Comparison of ENCODE assay signal across 19 cellular contexts in genomic region chr2:12817870-12818269, GRCh38.
DNase-seq lines count a peak whose midpoint lies in the region; ATAC-seq and TF ChIP-seq lines count a peak whose summit lies in the region.
"Had no signal": no experiment of that assay in that cellular context is flagged by ENCODE, and none has a peak within 500 bp of the region (broad histone marks: within the 10 kb centered on the region; RNA-seq: fewer than 3 reads in every experiment).

No MANE protein-coding gene starts in this region.

- no peak overlapping the region for H4K91ac ChIP-seq in mesenchymal stem cell (ENCODE audit: low read length)

- peak overlapping the region; percentile 93 to 94 for H3K18ac ChIP-seq in mesenchymal stem cell (ENCODE audit: low read depth in 1 of 2, low read length in 2 of 2)

- peak overlapping the region; percentile 98 to 100 for H2BK12ac ChIP-seq in mesenchymal stem cell (ENCODE audit: low read length in 2 of 2)

- no peak overlapping the region for H2AK5ac ChIP-seq in mesenchymal stem cell (ENCODE audit: low read length, severe bottlenecking)

- H2AFZ ChIP-seq in mesenchymal stem cell (ENCODE audit: low read depth, low read length), result no peak overlapping the region

- no peak overlapping the region for H3K4me2 ChIP-seq in mesenchymal stem cell (ENCODE audit: low read length, poor library complexity, severe bottlenecking)

- H2BK120ac ChIP-seq in mesenchymal stem cell (ENCODE audit: low read depth, low read length), result peak overlapping the region; percentile 55

- peak overlapping the region; percentile 46 for H3K4me3 Mint-ChIP-seq in activated T-helper 17 cell treated with anti-CD3 and anti-CD28 coated beads, Interleukin-2, amount 50 U/mL, for 72 hours
- H3K4me3 Mint-ChIP-seq: CD14-positive monocyte had no signal

- no peak overlapping the region for H4K8ac ChIP-seq in mesenchymal stem cell (ENCODE audit: low read length)

- no peak overlapping the region for H2BK5ac ChIP-seq in mesenchymal stem cell (ENCODE audit: low read depth, low read length, poor library complexity, severe bottlenecking)

- H3K4me1 Mint-ChIP-seq in activated T-helper 17 cell treated with anti-CD3 and anti-CD28 coated beads, Interleukin-2, amount 50 U/mL, for 72 hours, result peaks cover 43% of the 10 kb centered on the region

- TF ChIP-seq CTCF in thoracic aorta (IDR thresholded peaks at IDR 0.05), result no peak

- H3K4me3 ChIP-seq in mesenchymal stem cell (ENCODE audit: insufficient read depth in 1 of 2, low read depth in 1 of 2, low read length in 2 of 2) (no peak overlapping the region), thoracic aorta (no peak overlapping the region)

- H3K36me3 ChIP-seq in mesenchymal stem cell (ENCODE audit: control insufficient read depth in 1 of 2, insufficient read depth in 2 of 2, low read depth in 1 of 2, low read length in 2 of 2) (no peaks in the 10 kb centered on the region), thoracic aorta (no peaks in the 10 kb centered on the region)

- peaks cover 9 to 11% of the 10 kb centered on the region in 2 donors for H3K9me3 Mint-ChIP-seq in activated naive CD4-positive, alpha-beta T cell treated with anti-CD3 and anti-CD28 coated beads, Interleukin-2, amount 50 U/mL, for 72 hours
- H3K9me3 Mint-ChIP-seq in activated T-helper 17 cell treated with anti-CD3 and anti-CD28 coated beads, Interleukin-2, amount 50 U/mL, for 72 hours, result no peaks in the 10 kb centered on the region
- H3K9me3 Mint-ChIP-seq: activated T-helper 2 cell treated with anti-CD3 and anti-CD28 coated beads, Interferon-gamma antibody, Interleukin-2, Interleukin-4, amounts not matched to agents 10 μg/mL and 5 μg/mL and 100 μg/mL, durations not matched to agents 14 hours and 24 hours and 36 hours had no signal

- DNase-seq in activated naive CD4-positive, alpha-beta T cell treated with anti-CD3 and anti-CD28 coated beads, Interleukin-2, amount 50 U/mL, for 72 hours (ENCODE audit: low spot score in 2 of 2), result no peak
- DNase-seq in activated naive CD4-positive, alpha-beta T cell treated with anti-CD3 and anti-CD28 coated beads, Interleukin-2, amount 50 U/mL, for 16 hours, result no peak
- no peak for DNase-seq in mesenchymal stem cell
- no peak for DNase-seq in thoracic aorta (ENCODE audit: low spot score)
- DNase-seq in putamen (ENCODE audit: low spot score), result no peak
- no peak for DNase-seq in effector CD4-positive, alpha-beta T cell
- no peak for DNase-seq in NCI-H1092 treated with DMSO at 0.1 percent for 48 hours (lab: John Stamatoyannopoulos, UW)
- DNase-seq: activated CD8-positive, alpha-beta memory T cell treated with anti-CD3 and anti-CD28 coated beads for 24 hours; anterior cingulate cortex; GDM1; H7; hypothalamus; KBM-7; NCI-H1930; nucleus accumbens; stimulated activated CD4-positive, alpha-beta T cell treated with anti-CD3 and anti-CD28 coated beads, Interleukin-4, amount 100 ng/mL, for 24 hours had no signal

- no peak overlapping the region for H3K14ac ChIP-seq in mesenchymal stem cell (ENCODE audit: low read length in 2 of 2)

- H3K23ac ChIP-seq in mesenchymal stem cell (ENCODE audit: low read length in 2 of 2), result no peak overlapping the region

- H3K9me3 ChIP-seq in mesenchymal stem cell (ENCODE audit: control insufficient read depth, low read length) (no peaks in the 10 kb centered on the region), thoracic aorta (no peaks in the 10 kb centered on the region)

- peak overlapping the region in 1 of 2 experiments; percentile 87 for H3K4ac ChIP-seq in mesenchymal stem cell (ENCODE audit: low read depth in 1 of 2, low read length in 2 of 2)

- H3K4me1 ChIP-seq in mesenchymal stem cell (ENCODE audit: control insufficient read depth, insufficient read depth, low read depth, low read length) (no peaks in the 10 kb centered on the region), thoracic aorta (ENCODE audit: control insufficient read depth in 1 of 2, low read depth in 2 of 2) (peaks cover 6 to 32% of the 10 kb centered on the region in 2 donors)

- H3K27ac ChIP-seq in mesenchymal stem cell (ENCODE audit: low read length, poor library complexity, severe bottlenecking) (no peak overlapping the region), thoracic aorta (peak overlapping the region; percentile 71 to 83)

- H3K27me3 Mint-ChIP-seq in activated T-helper 17 cell treated with anti-CD3 and anti-CD28 coated beads, Interleukin-2, amount 50 U/mL, for 72 hours, result no peaks in the 10 kb centered on the region

- peak; percentile 72 to 82 for ATAC-seq in activated naive CD4-positive, alpha-beta T cell treated with anti-CD3 and anti-CD28 coated beads, Interleukin-2, amount 50 U/mL, for 72 hours
- ATAC-seq in activated T-helper 17 cell treated with anti-CD3 and anti-CD28 coated beads, Interleukin-2, amount 50 U/mL, for 72 hours (replicated peaks), result peak; percentile 73
- no peak for ATAC-seq in thoracic aorta (ENCODE audit: insufficient number of reproducible peaks, low FRiP score, low read depth)

- H3K27me3 ChIP-seq in mesenchymal stem cell (ENCODE audit: control insufficient read depth in 1 of 2, insufficient read depth in 1 of 2, low read length in 2 of 2) (no peaks in the 10 kb centered on the region), thoracic aorta (replicated peaks; ENCODE audit: insufficient read depth) (no peaks in the 10 kb centered on the region)

- H3K27ac Mint-ChIP-seq in activated naive CD4-positive, alpha-beta T cell treated with anti-CD3 and anti-CD28 coated beads, Interleukin-2, amount 50 U/mL, for 72 hours, result no peak overlapping the region
- H3K27ac Mint-ChIP-seq in activated T-helper 17 cell treated with anti-CD3 and anti-CD28 coated beads, Interleukin-2, amount 50 U/mL, for 72 hours, result peak overlapping the region; percentile 64
- H3K27ac Mint-ChIP-seq: activated T-helper 2 cell treated with anti-CD3 and anti-CD28 coated beads, Interferon-gamma antibody, Interleukin-2, Interleukin-4, amounts not matched to agents 10 μg/mL and 5 μg/mL and 100 μg/mL, durations not matched to agents 14 hours and 24 hours and 36 hours; CD14-positive monocyte had no signal

- no peak overlapping the region for H3K9ac ChIP-seq in mesenchymal stem cell (ENCODE audit: low read length)

- 92% methylated on average over 3 of the region's 3 CpGs for WGBS in mesenchymal stem cell

- no peaks in the 10 kb centered on the region for H3K36me3 Mint-ChIP-seq in activated naive CD4-positive, alpha-beta T cell treated with anti-CD3 and anti-CD28 coated beads, Interleukin-2, amount 50 U/mL, for 72 hours
- no peaks in the 10 kb centered on the region for H3K36me3 Mint-ChIP-seq in activated T-helper 17 cell treated with anti-CD3 and anti-CD28 coated beads, Interleukin-2, amount 50 U/mL, for 72 hours (ENCODE audit: low read depth)
- H3K36me3 Mint-ChIP-seq: CD14-positive monocyte had no signal

- no peaks in the 10 kb centered on the region for H3K79me1 ChIP-seq in mesenchymal stem cell (replicated peaks; ENCODE audit: low read length, poor library complexity, severe bottlenecking)

- H2BK15ac ChIP-seq in mesenchymal stem cell (ENCODE audit: low read depth, poor library complexity, severe bottlenecking), result peak overlapping the region; percentile 92
